14 cellular contexts compared by ENCODE assay signal in the genomic region with DNA sequence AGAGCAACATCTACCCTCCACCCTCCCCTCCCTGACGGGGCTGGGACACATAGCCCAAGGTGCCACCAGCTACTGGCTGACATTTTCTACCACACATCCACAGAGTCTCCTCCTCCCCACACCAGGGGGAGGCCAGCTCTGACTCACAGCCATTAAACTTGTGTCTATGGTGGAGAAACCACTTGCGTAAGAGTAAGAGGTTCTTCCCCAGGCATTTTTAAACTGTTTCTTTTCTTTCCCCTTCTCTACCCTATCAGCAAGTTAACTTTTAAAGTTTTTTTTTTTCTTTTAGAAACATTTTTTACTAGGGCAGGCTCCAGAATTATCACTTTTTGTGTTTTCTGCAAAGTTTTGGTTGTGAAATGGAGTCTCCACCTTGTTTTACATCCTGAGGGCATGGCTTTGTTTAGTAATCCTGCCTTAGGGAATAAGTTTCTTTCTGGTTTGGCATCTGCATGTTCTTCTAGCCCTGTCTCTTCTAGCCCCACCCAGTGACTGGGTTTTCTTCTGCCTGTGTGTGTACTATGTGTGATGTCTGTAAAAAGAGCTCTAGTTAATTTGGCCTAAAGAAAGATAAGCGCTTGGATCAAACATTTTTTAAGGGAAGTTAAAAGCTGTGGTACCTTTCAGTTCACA.
DNase-seq lines count a peak whose midpoint lies in the region; ATAC-seq and TF ChIP-seq lines count a peak whose summit lies in the region.
"Had no signal": no experiment of that assay in that cellular context is flagged by ENCODE, and none has a peak within 500 bp of the region (broad histone marks: within the 10 kb centered on the region; RNA-seq: fewer than 3 reads in every experiment).

No MANE protein-coding gene starts in this region.

- H3K36me3 ChIP-seq in mesendoderm (ENCODE audit: control insufficient read depth, insufficient read depth, low read length), result no peaks in the 10 kb centered on the region
- H3K36me3 ChIP-seq: stomach had no signal

- peak overlapping the region; percentile 43 for H3K27ac ChIP-seq in foreskin keratinocyte
- H3K27ac ChIP-seq in mesendoderm (ENCODE audit: low read depth, low read length), result no peak overlapping the region
- H3K27ac ChIP-seq: stomach had no signal

- no peaks in the 10 kb centered on the region for H3K79me2 ChIP-seq in mesendoderm (ENCODE audit: control insufficient read depth, insufficient read depth, low read length)

- no peak overlapping the region for H3K9ac ChIP-seq in mesendoderm (ENCODE audit: low read length)

- no peak overlapping the region for H3K23ac ChIP-seq in mesendoderm (ENCODE audit: low read length)

- H2BK5ac ChIP-seq in mesendoderm (ENCODE audit: low read length), result no peak overlapping the region

- H3K4me3 ChIP-seq in AG09309 (ENCODE audit: control insufficient read depth, low read depth, low read length) (no peak overlapping the region), mesendoderm (ENCODE audit: low read length) (no peak overlapping the region)
- H3K4me3 ChIP-seq: stomach had no signal

- no peaks in the 10 kb centered on the region for H3K27me3 ChIP-seq in foreskin keratinocyte
- H3K27me3 ChIP-seq in mesendoderm (ENCODE audit: insufficient read depth, low read length, poor library complexity), result no peaks in the 10 kb centered on the region
- H3K27me3 ChIP-seq: stomach had no signal

- TF ChIP-seq CTCF in AG09309 (IDR thresholded peaks at IDR 0.05; ENCODE audit: control insufficient read depth, insufficient read depth, low read depth, low read length, missing control alignments) (no peak), foreskin keratinocyte (conservative IDR thresholded peaks at IDR 0.05) (peak; percentile 4)

- no peak overlapping the region for H4K8ac ChIP-seq in mesendoderm (ENCODE audit: low read depth, low read length)

- H2BK15ac ChIP-seq in mesendoderm (replicated peaks; ENCODE audit: low read depth), result no peak overlapping the region

- H2BK120ac ChIP-seq in mesendoderm (ENCODE audit: low read depth, low read length), result no peak overlapping the region

- H3K4me1 ChIP-seq in foreskin keratinocyte (peaks cover 23% of the 10 kb centered on the region), mesendoderm (ENCODE audit: control insufficient read depth, low read depth, low read length) (no peaks in the 10 kb centered on the region)
- H3K4me1 ChIP-seq: stomach had no signal

- no peak overlapping the region for H3K4ac ChIP-seq in mesendoderm (ENCODE audit: low read depth, low read length)

- ATAC-seq in foreskin keratinocyte (peak; percentile 56), GM19455 (IDR thresholded peaks at IDR 0.05; ENCODE audit: unreplicated experiment) (no peak)

- H3K18ac ChIP-seq in mesendoderm (ENCODE audit: low read length), result no peak overlapping the region

- peak; percentile 52 for DNase-seq in AG09309 (ENCODE audit: low read depth)
- DNase-seq in HCEC 1CT, result peak; percentile 50
- DNase-seq in SIG-M5 treated with dmso at 0.1 percent for 504 hours (lab: John Stamatoyannopoulos, UW; ENCODE audit: unreplicated experiment), result peak; percentile 82
- peak; percentile 74 to 86 for DNase-seq in foreskin keratinocyte
- DNase-seq in mesendoderm, result no peak
- no peak for DNase-seq in NCI-H748 (lab: John Stamatoyannopoulos, UW; ENCODE audit: unreplicated experiment)
- DNase-seq in KG1 (lab: John Stamatoyannopoulos, UW), result no peak
- DNase-seq: amygdala; CD4-positive, CD25-positive, alpha-beta regulatory T cell; kidney glomerular epithelial cell; NCI-H1436 treated with DMSO at 0.1 percent for 48 hours; NCI-H524 treated with DMSO at 0.1 percent for 48 hours; stomach had no signal

- no CpG with 5 or more reads among the region's 3 CpGs for WGBS in mesendoderm (ENCODE audit: extremely low coverage, insufficient coverage, low lambda C conversion rate)

- H3K56ac ChIP-seq in mesendoderm (ENCODE audit: low read length), result no peak overlapping the region

- H2AK5ac ChIP-seq in mesendoderm (ENCODE audit: low read length), result no peak overlapping the region

- H3K4me2 ChIP-seq in mesendoderm (ENCODE audit: low read length), result no peak overlapping the region

- no peaks in the 10 kb centered on the region for H3K79me1 ChIP-seq in mesendoderm (ENCODE audit: low read length)

- no peak overlapping the region for H4K5ac ChIP-seq in mesendoderm (ENCODE audit: low read length)

Comparison
In these comparisons a context has a peak if more than half of its experiments do, and no peak if none do; other contexts are left out.
1. DNase-seq: peak in AG09309 (single experiment), HCEC 1CT (single experiment), SIG-M5 treated with dmso at 0.1 percent for 504 hours (single experiment) and foreskin keratinocyte (2 of 2); none in mesendoderm (single experiment), NCI-H748 (single experiment) and KG1 (single experiment).